30 cellular contexts compared by ENCODE assay signal in the genomic region with DNA sequence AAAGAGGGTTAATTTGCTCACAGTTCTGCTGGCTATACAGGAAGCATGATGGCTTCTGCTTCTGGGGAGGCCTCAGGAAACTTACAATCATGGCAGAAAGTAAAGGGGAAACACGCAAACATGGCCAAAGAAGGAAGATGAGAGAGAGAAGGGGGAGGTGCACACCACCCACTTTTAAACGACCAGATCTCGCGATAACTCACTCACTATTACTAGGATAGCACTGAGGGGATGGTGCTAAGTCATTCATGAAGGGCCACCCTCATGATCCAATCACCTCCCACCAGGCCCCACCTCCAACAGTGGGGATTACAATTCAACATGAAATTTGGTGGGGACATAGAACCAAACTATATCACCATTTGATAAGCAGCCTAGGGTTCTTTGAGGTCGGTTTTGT.
"Had no signal": no experiment of that assay in that cellular context is flagged by ENCODE, and none has a peak within 500 bp of the region (broad histone marks: within the 10 kb centered on the region; RNA-seq: fewer than 3 reads in every experiment).

No MANE protein-coding gene starts in this region.

- H3K4me2 ChIP-seq: neural progenitor cell, smooth muscle cell had no signal

- DNase-seq: hypothalamus; immature natural killer cell; kidney; left colon; left lung; lower lobe of right lung; mammary epithelial cell; mesenchymal stem cell; naive thymus-derived CD8-positive, alpha-beta T cell; occipital lobe; psoas muscle; right lobe of liver; stimulated activated CD4-positive, alpha-beta T cell treated with anti-CD3 and anti-CD28 coated beads, Interleukin-1b, Interleukin-23, amount 100 ng/mL, for 48 hours; stimulated activated CD4-positive, alpha-beta T cell treated with anti-CD3 and anti-CD28 coated beads, Interleukin-2, amount 100 ng/mL, for 48 hours; stimulated activated CD4-positive, alpha-beta T cell treated with anti-CD3 and anti-CD28 coated beads, Interleukin-4, amount 100 ng/mL, for 4 hours; stimulated activated CD8-positive, alpha-beta memory T cell treated with anti-CD3 and anti-CD28 coated beads, Interleukin-4, amount 100 ng/mL, for 48 hours; stimulated activated naive CD4-positive, alpha-beta T cell treated with Interleukin-2 at 50 U/mL for 16 hours; stimulated activated naive CD8-positive, alpha-beta T cell treated with anti-CD3 and anti-CD28 coated beads, Interleukin-15, amount 100 ng/mL, for 72 hours; testis; thyroid gland; transverse colon; upper lobe of left lung had no signal

- H3K27me3 Mint-ChIP-seq: stimulated activated memory B cell treated with anti-CD40 and anti-IgM and Interleukin-4, amounts not matched to agents 10 μg/mL and 1 μg/mL and 100 μg/mL, for 72 hours had no signal

- H3K27me3 ChIP-seq: right atrium auricular region, right lobe of liver, testis, thyroid gland, transverse colon, upper lobe of left lung, vagina had no signal

- H3K4me3 ChIP-seq: left lung, lower lobe of right lung, neural progenitor cell, psoas muscle, right atrium auricular region, right lobe of liver, smooth muscle cell, testis, thyroid gland, transverse colon, upper lobe of left lung, vagina had no signal

- H3K36me3 Mint-ChIP-seq: immature natural killer cell; naive thymus-derived CD8-positive, alpha-beta T cell; neural progenitor cell; stimulated activated memory B cell treated with anti-CD40 and anti-IgM and Interleukin-4, amounts not matched to agents 10 μg/mL and 1 μg/mL and 100 μg/mL, for 72 hours had no signal

- H3K4me3 Mint-ChIP-seq: immature natural killer cell; naive thymus-derived CD8-positive, alpha-beta T cell; nephron; neural progenitor cell; stimulated activated memory B cell treated with anti-CD40 and anti-IgM and Interleukin-4, amounts not matched to agents 10 μg/mL and 1 μg/mL and 100 μg/mL, for 72 hours; stimulated activated naive CD8-positive, alpha-beta T cell treated with anti-CD3 and anti-CD28 coated beads, Interleukin-15, amount 100 ng/mL, for 72 hours had no signal

- H2AFZ ChIP-seq: neural progenitor cell, parathyroid adenoma had no signal

- H3K4me1 ChIP-seq: parathyroid adenoma, psoas muscle, vagina had no signal

- H3K27ac ChIP-seq: left lung, lower lobe of right lung, neural progenitor cell, neutrophil, parathyroid adenoma, psoas muscle, right atrium auricular region, right lobe of liver, testis, thyroid gland, transverse colon, upper lobe of left lung, vagina had no signal

- H3K9ac ChIP-seq: neural progenitor cell, parathyroid adenoma had no signal

- H3K9me3 ChIP-seq: left lung, lower lobe of right lung, neutrophil, psoas muscle, right atrium auricular region, right lobe of liver, testis, thyroid gland, transverse colon, upper lobe of left lung, vagina had no signal

- H3K9me3 Mint-ChIP-seq: immature natural killer cell; naive thymus-derived CD8-positive, alpha-beta T cell; nephron; stimulated activated memory B cell treated with anti-CD40 and anti-IgM and Interleukin-4, amounts not matched to agents 10 μg/mL and 1 μg/mL and 100 μg/mL, for 72 hours; stimulated activated naive CD8-positive, alpha-beta T cell treated with anti-CD3 and anti-CD28 coated beads, Interleukin-15, amount 100 ng/mL, for 72 hours had no signal

- H3K27ac Mint-ChIP-seq: immature natural killer cell; naive thymus-derived CD8-positive, alpha-beta T cell; nephron; neural progenitor cell; stimulated activated memory B cell treated with anti-CD40 and anti-IgM and Interleukin-4, amounts not matched to agents 10 μg/mL and 1 μg/mL and 100 μg/mL, for 72 hours; stimulated activated naive CD8-positive, alpha-beta T cell treated with anti-CD3 and anti-CD28 coated beads, Interleukin-15, amount 100 ng/mL, for 72 hours had no signal

- ATAC-seq: left colon; left lung; lower lobe of right lung; naive thymus-derived CD8-positive, alpha-beta T cell; psoas muscle; right lobe of liver; stimulated activated memory B cell treated with anti-CD40 and anti-IgM and Interleukin-4, amounts not matched to agents 10 μg/mL and 1 μg/mL and 100 μg/mL, for 72 hours; stimulated activated naive CD8-positive, alpha-beta T cell treated with anti-CD3 and anti-CD28 coated beads, Interleukin-15, amount 100 ng/mL, for 72 hours had no signal

- H3K36me3 ChIP-seq: left lung, lower lobe of right lung, neural progenitor cell, neutrophil, right atrium auricular region, right lobe of liver, thyroid gland, transverse colon, upper lobe of left lung, vagina had no signal
